ENCODE assay signal across 1 cellular context in the genomic region with DNA sequence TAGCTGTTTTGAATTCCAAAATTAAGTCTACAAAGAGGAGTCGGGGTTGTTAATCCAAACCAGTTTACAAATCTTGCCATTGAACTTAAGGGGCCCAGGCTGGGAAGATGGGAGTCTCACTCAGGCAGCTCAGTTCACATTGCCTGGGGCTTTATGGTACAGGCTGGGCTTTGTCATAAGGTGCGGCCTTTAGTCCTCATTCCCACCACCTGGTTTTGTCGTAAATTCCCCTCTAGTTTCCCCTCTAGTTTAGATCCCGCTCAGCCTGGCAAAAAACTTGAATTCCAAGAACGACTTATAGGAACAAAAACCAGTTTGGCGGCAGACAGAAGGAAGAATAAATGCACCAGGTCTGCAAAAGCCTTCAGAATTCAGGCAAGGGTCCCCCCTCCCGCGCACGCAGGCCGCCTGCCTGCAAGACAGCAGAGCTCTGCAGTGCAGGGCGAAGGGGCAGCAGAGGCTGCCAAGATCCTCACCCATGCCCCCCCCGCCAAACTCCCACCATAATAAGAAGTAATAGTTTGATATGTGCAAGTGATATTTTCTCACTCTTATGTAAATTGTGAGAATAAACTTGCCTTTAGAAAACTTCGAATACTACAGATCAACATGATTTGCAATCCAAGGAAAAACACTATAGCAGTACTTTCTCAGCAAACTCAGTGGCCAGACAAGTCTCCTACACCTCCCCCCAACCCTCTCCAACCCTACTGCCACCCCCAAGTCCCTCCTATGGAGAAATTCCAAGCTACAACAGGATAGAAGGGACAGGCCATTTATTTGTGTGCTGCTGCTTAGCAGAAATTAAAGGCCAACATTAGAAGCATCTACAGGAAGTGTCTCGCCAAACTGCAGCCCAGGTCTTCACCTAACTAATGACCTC.
TF ChIP-seq lines count a peak whose summit lies in the region.

No MANE protein-coding gene starts in this region.

TF ChIP-seq in GM23338, 12 proteins besides CTCF, POLR2A, EP300 and RAD21:
- TF ChIP-seq EZH2 (IDR thresholded peaks at IDR 0.05; ENCODE audit: low read depth, unreplicated experiment) (no peak), POLR2AphosphoS5 (IDR thresholded peaks at IDR 0.05; ENCODE audit: low read depth) (no peak), STAT1 (IDR thresholded peaks at IDR 0.05; ENCODE audit: unreplicated experiment) (no peak), NANOG (IDR thresholded peaks at IDR 0.05; ENCODE audit: borderline replicate concordance) (no peak), JUNB (IDR thresholded peaks at IDR 0.05; ENCODE audit: unreplicated experiment) (no peak), CREB1 (CRISPR knock-in tag; IDR thresholded peaks at IDR 0.05; ENCODE audit: low read depth) (no peak), ZNF114 (CRISPR knock-in tag; IDR thresholded peaks at IDR 0.05) (no peak), EZH2phosphoT487 (IDR thresholded peaks at IDR 0.05; ENCODE audit: unreplicated experiment) (no peak), ZNF331 (CRISPR knock-in tag; IDR thresholded peaks at IDR 0.05; ENCODE audit: low read depth) (no peak)
- TF ChIP-seq, protein P1, sequence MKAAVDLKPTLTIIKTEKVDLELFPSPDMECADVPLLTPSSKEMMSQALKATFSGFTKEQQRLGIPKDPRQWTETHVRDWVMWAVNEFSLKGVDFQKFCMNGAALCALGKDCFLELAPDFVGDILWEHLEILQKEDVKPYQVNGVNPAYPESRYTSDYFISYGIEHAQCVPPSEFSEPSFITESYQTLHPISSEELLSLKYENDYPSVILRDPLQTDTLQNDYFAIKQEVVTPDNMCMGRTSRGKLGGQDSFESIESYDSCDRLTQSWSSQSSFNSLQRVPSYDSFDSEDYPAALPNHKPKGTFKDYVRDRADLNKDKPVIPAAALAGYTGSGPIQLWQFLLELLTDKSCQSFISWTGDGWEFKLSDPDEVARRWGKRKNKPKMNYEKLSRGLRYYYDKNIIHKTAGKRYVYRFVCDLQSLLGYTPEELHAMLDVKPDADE (IDR thresholded peaks at IDR 0.05): no peak
- TF ChIP-seq, protein P2, sequence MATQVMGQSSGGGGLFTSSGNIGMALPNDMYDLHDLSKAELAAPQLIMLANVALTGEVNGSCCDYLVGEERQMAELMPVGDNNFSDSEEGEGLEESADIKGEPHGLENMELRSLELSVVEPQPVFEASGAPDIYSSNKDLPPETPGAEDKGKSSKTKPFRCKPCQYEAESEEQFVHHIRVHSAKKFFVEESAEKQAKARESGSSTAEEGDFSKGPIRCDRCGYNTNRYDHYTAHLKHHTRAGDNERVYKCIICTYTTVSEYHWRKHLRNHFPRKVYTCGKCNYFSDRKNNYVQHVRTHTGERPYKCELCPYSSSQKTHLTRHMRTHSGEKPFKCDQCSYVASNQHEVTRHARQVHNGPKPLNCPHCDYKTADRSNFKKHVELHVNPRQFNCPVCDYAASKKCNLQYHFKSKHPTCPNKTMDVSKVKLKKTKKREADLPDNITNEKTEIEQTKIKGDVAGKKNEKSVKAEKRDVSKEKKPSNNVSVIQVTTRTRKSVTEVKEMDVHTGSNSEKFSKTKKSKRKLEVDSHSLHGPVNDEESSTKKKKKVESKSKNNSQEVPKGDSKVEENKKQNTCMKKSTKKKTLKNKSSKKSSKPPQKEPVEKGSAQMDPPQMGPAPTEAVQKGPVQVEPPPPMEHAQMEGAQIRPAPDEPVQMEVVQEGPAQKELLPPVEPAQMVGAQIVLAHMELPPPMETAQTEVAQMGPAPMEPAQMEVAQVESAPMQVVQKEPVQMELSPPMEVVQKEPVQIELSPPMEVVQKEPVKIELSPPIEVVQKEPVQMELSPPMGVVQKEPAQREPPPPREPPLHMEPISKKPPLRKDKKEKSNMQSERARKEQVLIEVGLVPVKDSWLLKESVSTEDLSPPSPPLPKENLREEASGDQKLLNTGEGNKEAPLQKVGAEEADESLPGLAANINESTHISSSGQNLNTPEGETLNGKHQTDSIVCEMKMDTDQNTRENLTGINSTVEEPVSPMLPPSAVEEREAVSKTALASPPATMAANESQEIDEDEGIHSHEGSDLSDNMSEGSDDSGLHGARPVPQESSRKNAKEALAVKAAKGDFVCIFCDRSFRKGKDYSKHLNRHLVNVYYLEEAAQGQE (IDR thresholded peaks at IDR 0.05; ENCODE audit: unreplicated experiment): no peak
- TF ChIP-seq, protein P3, sequence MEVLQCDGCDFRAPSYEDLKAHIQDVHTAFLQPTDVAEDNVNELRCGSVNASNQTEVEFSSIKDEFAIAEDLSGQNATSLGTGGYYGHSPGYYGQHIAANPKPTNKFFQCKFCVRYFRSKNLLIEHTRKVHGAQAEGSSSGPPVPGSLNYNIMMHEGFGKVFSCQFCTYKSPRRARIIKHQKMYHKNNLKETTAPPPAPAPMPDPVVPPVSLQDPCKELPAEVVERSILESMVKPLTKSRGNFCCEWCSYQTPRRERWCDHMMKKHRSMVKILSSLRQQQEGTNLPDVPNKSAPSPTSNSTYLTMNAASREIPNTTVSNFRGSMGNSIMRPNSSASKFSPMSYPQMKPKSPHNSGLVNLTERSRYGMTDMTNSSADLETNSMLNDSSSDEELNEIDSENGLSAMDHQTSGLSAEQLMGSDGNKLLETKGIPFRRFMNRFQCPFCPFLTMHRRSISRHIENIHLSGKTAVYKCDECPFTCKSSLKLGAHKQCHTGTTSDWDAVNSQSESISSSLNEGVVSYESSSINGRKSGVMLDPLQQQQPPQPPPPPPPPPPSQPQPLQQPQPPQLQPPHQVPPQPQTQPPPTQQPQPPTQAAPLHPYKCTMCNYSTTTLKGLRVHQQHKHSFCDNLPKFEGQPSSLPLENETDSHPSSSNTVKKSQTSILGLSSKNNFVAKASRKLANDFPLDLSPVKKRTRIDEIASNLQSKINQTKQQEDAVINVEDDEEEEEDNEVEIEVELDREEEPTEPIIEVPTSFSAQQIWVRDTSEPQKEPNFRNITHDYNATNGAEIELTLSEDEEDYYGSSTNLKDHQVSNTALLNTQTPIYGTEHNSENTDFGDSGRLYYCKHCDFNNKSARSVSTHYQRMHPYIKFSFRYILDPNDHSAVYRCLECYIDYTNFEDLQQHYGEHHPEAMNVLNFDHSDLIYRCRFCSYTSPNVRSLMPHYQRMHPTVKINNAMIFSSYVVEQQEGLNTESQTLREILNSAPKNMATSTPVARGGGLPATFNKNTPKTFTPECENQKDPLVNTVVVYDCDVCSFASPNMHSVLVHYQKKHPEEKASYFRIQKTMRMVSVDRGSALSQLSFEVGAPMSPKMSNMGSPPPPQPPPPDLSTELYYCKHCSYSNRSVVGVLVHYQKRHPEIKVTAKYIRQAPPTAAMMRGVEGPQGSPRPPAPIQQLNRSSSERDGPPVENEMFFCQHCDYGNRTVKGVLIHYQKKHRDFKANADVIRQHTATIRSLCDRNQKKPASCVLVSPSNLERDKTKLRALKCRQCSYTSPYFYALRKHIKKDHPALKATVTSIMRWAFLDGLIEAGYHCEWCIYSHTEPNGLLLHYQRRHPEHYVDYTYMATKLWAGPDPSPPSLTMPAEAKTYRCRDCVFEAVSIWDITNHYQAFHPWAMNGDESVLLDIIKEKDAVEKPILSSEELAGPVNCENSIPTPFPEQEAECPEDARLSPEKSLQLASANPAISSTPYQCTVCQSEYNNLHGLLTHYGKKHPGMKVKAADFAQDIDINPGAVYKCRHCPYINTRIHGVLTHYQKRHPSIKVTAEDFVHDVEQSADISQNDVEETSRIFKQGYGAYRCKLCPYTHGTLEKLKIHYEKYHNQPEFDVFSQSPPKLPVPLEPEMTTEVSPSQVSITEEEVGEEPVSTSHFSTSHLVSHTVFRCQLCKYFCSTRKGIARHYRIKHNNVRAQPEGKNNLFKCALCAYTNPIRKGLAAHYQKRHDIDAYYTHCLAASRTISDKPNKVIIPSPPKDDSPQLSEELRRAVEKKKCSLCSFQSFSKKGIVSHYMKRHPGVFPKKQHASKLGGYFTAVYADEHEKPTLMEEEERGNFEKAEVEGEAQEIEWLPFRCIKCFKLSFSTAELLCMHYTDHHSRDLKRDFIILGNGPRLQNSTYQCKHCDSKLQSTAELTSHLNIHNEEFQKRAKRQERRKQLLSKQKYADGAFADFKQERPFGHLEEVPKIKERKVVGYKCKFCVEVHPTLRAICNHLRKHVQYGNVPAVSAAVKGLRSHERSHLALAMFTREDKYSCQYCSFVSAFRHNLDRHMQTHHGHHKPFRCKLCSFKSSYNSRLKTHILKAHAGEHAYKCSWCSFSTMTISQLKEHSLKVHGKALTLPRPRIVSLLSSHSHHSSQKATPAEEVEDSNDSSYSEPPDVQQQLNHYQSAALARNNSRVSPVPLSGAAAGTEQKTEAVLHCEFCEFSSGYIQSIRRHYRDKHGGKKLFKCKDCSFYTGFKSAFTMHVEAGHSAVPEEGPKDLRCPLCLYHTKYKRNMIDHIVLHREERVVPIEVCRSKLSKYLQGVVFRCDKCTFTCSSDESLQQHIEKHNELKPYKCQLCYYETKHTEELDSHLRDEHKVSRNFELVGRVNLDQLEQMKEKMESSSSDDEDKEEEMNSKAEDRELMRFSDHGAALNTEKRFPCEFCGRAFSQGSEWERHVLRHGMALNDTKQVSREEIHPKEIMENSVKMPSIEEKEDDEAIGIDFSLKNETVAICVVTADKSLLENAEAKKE (CRISPR knock-in tag; IDR thresholded peaks at IDR 0.05): no peak
